Comparison of ENCODE assay signal across 22 cellular contexts in genomic region chr15:59176653-59177444, GRCh38. TPM values are rescaled to one million over a fixed set of nuclear protein-coding genes. Genes with fewer than 3 reads are reported as not detected.
A peak's percentile ranks its signal among the peaks of the same experiment; 100 is the strongest.
DNase-seq lines count a peak whose midpoint lies in the region; ATAC-seq, FAIRE-seq and TF ChIP-seq lines count a peak whose summit lies in the region.
"Had no signal": no experiment of that assay in that cellular context is flagged by ENCODE, and none has a peak within 500 bp of the region (broad histone marks: within the 10 kb centered on the region; RNA-seq: fewer than 3 reads in every experiment).

No MANE protein-coding gene starts in this region.

- H3K27me3 ChIP-seq in breast epithelium = no peaks in the 10 kb centered on the region
- no peaks in the 10 kb centered on the region for H3K27me3 ChIP-seq in GM12878 (replicated peaks in 1 of 2; ENCODE audit: control insufficient read depth in 2 of 2, insufficient read depth in 2 of 2, low read length in 1 of 2)
- no peaks in the 10 kb centered on the region for H3K27me3 ChIP-seq in CD8-positive, alpha-beta memory T cell (ENCODE audit: insufficient read depth, low read length, poor library complexity, severe bottlenecking)
- H3K27me3 ChIP-seq in hepatocyte = no peaks in the 10 kb centered on the region
- H3K27me3 ChIP-seq: foreskin keratinocyte had no signal

- no peak for ATAC-seq in GM12878
- ATAC-seq: activated naive CD4-positive, alpha-beta T cell treated with anti-CD3 and anti-CD28 coated beads, Interleukin-2, amount 50 U/mL, for 72 hours; foreskin keratinocyte; stimulated activated effector memory CD8-positive, alpha-beta T cell treated with anti-CD3 and anti-CD28 coated beads, Interleukin-12 subunit alpha, Interleukin-12 subunit beta, amount 100 ng/mL, for 72 hours had no signal

- no peak overlapping the region for H3K4me3 ChIP-seq in breast epithelium
- H3K4me3 ChIP-seq in GM12878 = no peak overlapping the region
- H3K4me3 ChIP-seq in CD8-positive, alpha-beta memory T cell (ENCODE audit: low read length) = no peak overlapping the region
- no peak overlapping the region for H3K4me3 ChIP-seq in hepatocyte

- H3K36me3 Mint-ChIP-seq in MCF 10A (ENCODE audit: insufficient read depth, unreplicated experiment) = peaks cover 48% of the 10 kb centered on the region
- peaks cover 62% of the 10 kb centered on the region for H3K36me3 Mint-ChIP-seq in nephron progenitor cell (ENCODE audit: low read depth)
- peaks cover 0 to 3% (median 3%) of the 10 kb centered on the region in 3 donors for H3K36me3 Mint-ChIP-seq in CD8-positive, alpha-beta memory T cell
- H3K36me3 Mint-ChIP-seq: stimulated activated effector memory CD8-positive, alpha-beta T cell treated with anti-CD3 and anti-CD28 coated beads, Interleukin-12 subunit alpha, Interleukin-12 subunit beta, amount 100 ng/mL, for 72 hours had no signal

- in situ Hi-C loops in GM12878 (cut with MboI) = no loop called here

- H3K36me3 ChIP-seq in breast epithelium = no peaks in the 10 kb centered on the region
- peaks cover 13 to 37% of the 10 kb centered on the region in 2 experiments for H3K36me3 ChIP-seq in GM12878 (ENCODE audit: control insufficient read depth in 2 of 2, insufficient read depth in 2 of 2, low read length in 1 of 2)
- no peaks in the 10 kb centered on the region for H3K36me3 ChIP-seq in CD8-positive, alpha-beta memory T cell (ENCODE audit: insufficient read depth, low read length)
- no peaks in the 10 kb centered on the region for H3K36me3 ChIP-seq in hepatocyte (replicated peaks; ENCODE audit: insufficient read depth, low read depth)

- no peak for TF ChIP-seq EP300 in GM12878 (IDR thresholded peaks at IDR 0.05; ENCODE audit: borderline replicate concordance in 1 of 2, control insufficient read depth in 1 of 2, low read depth in 2 of 2, low read length in 2 of 2)

- DNase-seq in MCF 10A (ENCODE audit: unreplicated experiment) (no peak), breast epithelium (ENCODE audit: low spot score in 2 of 2) (no peak), GM12878 (ENCODE audit: low read depth, low spot score) (no peak), nephron progenitor cell (no peak), DMS79 (lab: John Stamatoyannopoulos, UW) (no peak), hepatocyte (ENCODE audit: low spot score) (no peak)
- DNase-seq in CD8-positive, alpha-beta memory T cell = no peak
- no peak for DNase-seq in central memory CD4-positive, alpha-beta T cell
- DNase-seq: activated CD4-positive, alpha-beta T cell treated with anti-CD3 and anti-CD28 coated beads for 4 hours; endodermal cell; foreskin keratinocyte; GDM1; NCI-H1694; NCI-H510A had no signal

- no peak overlapping the region for H3K4me3 Mint-ChIP-seq in MCF 10A (ENCODE audit: unreplicated experiment)
- no peak overlapping the region for H3K4me3 Mint-ChIP-seq in nephron progenitor cell
- no peak overlapping the region for H3K4me3 Mint-ChIP-seq in CD8-positive, alpha-beta memory T cell
- H3K4me3 Mint-ChIP-seq: endodermal cell; stimulated activated effector memory CD8-positive, alpha-beta T cell treated with anti-CD3 and anti-CD28 coated beads, Interleukin-12 subunit alpha, Interleukin-12 subunit beta, amount 100 ng/mL, for 72 hours had no signal

- TF ChIP-seq CTCF in MCF 10A (IDR thresholded peaks at IDR 0.05; ENCODE audit: unreplicated experiment) (no peak), breast epithelium (IDR thresholded peaks at IDR 0.05) (no peak), GM12878 (IDR thresholded peaks at IDR 0.05 in 2 of 3, conservative IDR thresholded peaks at IDR 0.05 in 1 of 3; ENCODE audit: control insufficient read depth in 2 of 3, extremely low read depth in 1 of 3, insufficient read depth in 1 of 3, low read depth in 3 of 3, low read length in 3 of 3) (no peak), nephron progenitor cell (IDR thresholded peaks at IDR 0.05) (no peak), hepatocyte (IDR thresholded peaks at IDR 0.05; ENCODE audit: poor library complexity) (no peak)

- BruUV-seq in MCF 10A (replicated peaks; lab: Mats Ljungman, UMichigan) (no TSS peak), GM12878 (replicated peaks; lab: Mats Ljungman, UMichigan) (no TSS peak)

- H4K20me1 ChIP-seq in GM12878 (ENCODE audit: control insufficient read depth, insufficient read depth) (no peaks in the 10 kb centered on the region), hepatocyte (ENCODE audit: insufficient read depth, poor library complexity, severe bottlenecking) (no peaks in the 10 kb centered on the region)

- no peaks in the 10 kb centered on the region for H3K9me3 Mint-ChIP-seq in MCF 10A (ENCODE audit: unreplicated experiment)
- H3K9me3 Mint-ChIP-seq in nephron progenitor cell = peaks cover 11% of the 10 kb centered on the region
- peaks cover 0 to 8% (median 3%) of the 10 kb centered on the region in 5 donors for H3K9me3 Mint-ChIP-seq in CD8-positive, alpha-beta memory T cell
- H3K9me3 Mint-ChIP-seq: stimulated activated effector memory CD8-positive, alpha-beta T cell treated with anti-CD3 and anti-CD28 coated beads, Interleukin-12 subunit alpha, Interleukin-12 subunit beta, amount 100 ng/mL, for 72 hours had no signal

- H3K4me1 Mint-ChIP-seq in MCF 10A (ENCODE audit: insufficient read depth, unreplicated experiment) (peaks cover 11% of the 10 kb centered on the region), nephron progenitor cell (peaks cover 30% of the 10 kb centered on the region)
- no peaks in the 10 kb centered on the region for H3K4me1 Mint-ChIP-seq in CD8-positive, alpha-beta memory T cell

- H3K27ac ChIP-seq in breast epithelium (peak overlapping the region in 1 of 2 donors; percentile 73), GM12878 (ENCODE audit: control insufficient read depth, insufficient read depth) (peak overlapping the region; percentile 4; the same call in 1 of the 2 replicates), hepatocyte (no peak overlapping the region)
- H3K27ac ChIP-seq in CD8-positive, alpha-beta memory T cell (ENCODE audit: low read depth, low read length) = no peak overlapping the region
- H3K27ac ChIP-seq: foreskin keratinocyte, RWPE1 had no signal

- CTCF ChIA-PET in MCF 10A (lab: Yijun Ruan, JAX) (no interaction called here), GM12878 (lab: Yijun Ruan, JAX) (interaction anchor here (0.7 to 3.1 kb wide), 4 partner anchors 70 to 317 kb away, joined by 3 to 7 read pairs (median 4); no protein-coding TSS in a partner anchor)
- CTCF ChIA-PET in CD8-positive, alpha-beta memory T cell (lab: Charles Lee) = no interaction called here

- H2AFZ ChIP-seq in GM12878 (ENCODE audit: control insufficient read depth, low read depth, low read length) = no peak overlapping the region
- H2AFZ ChIP-seq in hepatocyte = no peak overlapping the region

- H3K4me1 ChIP-seq in breast epithelium (peaks cover 0 to 7% of the 10 kb centered on the region in 2 donors), GM12878 (ENCODE audit: control insufficient read depth, insufficient read depth, low read length) (no peaks in the 10 kb centered on the region; the same call in 1 of the 2 replicates), hepatocyte (ENCODE audit: insufficient read depth) (peaks cover 12% of the 10 kb centered on the region)
- no peaks in the 10 kb centered on the region for H3K4me1 ChIP-seq in CD8-positive, alpha-beta memory T cell (ENCODE audit: insufficient read depth, low read length)

- POLR2A ChIA-PET in MCF 10A (lab: Yijun Ruan, JAX) (interaction anchor here (0.5 to 0.6 kb wide), 2 partner anchors 57 to 254 kb away, joined by 3 read pairs; no protein-coding TSS in a partner anchor), GM12878 (lab: Charles Lee) (interaction anchor here (0.7 kb wide), 1 partner anchor 193 kb away, joined by 4 read pairs; no protein-coding TSS in a partner anchor)
- POLR2A ChIA-PET in CD8-positive, alpha-beta memory T cell (lab: Charles Lee) = no interaction called here

- no peaks in the 10 kb centered on the region for H3K79me2 ChIP-seq in GM12878 (ENCODE audit: control insufficient read depth, insufficient read depth, low read length)
- no peaks in the 10 kb centered on the region for H3K79me2 ChIP-seq in hepatocyte

- TF ChIP-seq RAD21 in GM12878 (IDR thresholded peaks at IDR 0.05; ENCODE audit: insufficient read depth, low read depth, low read length) = no peak

- no peaks in the 10 kb centered on the region for H3K9me2 ChIP-seq in hepatocyte (replicated peaks; ENCODE audit: insufficient read depth)

- RAD21 ChIA-PET in GM12878 (lab: Charles Lee; ENCODE audit: unreplicated experiment) = interaction anchor here (1.0 kb wide), 1 partner anchor 197 kb away, joined by 4 read pairs; no protein-coding TSS in a partner anchor

- SMC1A ChIA-PET in GM12878 (lab: Charles Lee; ENCODE audit: uncharacterized antibody, unreplicated experiment) = interaction anchor here (0.7 to 2.1 kb wide), 4 partner anchors 44 to 324 kb away, joined by 3 to 6 read pairs (median 5); no protein-coding TSS in a partner anchor

- FAIRE-seq in GM12878 (lab: Jason Lieb, UNC) = no peak
- FAIRE-seq: A204.1, bronchial epithelial cell had no signal

- intact Hi-C loops in MCF 10A (cut with micrococcal nuclease) = loop anchor here (10.0 kb wide), 1 partner anchor 58 kb away; no protein-coding TSS in a partner anchor
- intact Hi-C loops in breast epithelium (cut with DNase I; ENCODE audit: low total_unique reads) = no loop called here
- intact Hi-C loops in GM12878 (cut with micrococcal nuclease; ENCODE audit: unreplicated experiment) = no loop called here

- H3K4me2 ChIP-seq in GM12878 (ENCODE audit: control insufficient read depth, insufficient read depth) (no peak overlapping the region), hepatocyte (no peak overlapping the region)

- no peak overlapping the region for H3K9ac ChIP-seq in GM12878 (ENCODE audit: control insufficient read depth, insufficient read depth, low read length)

- H3K9me3 ChIP-seq in breast epithelium = no peaks in the 10 kb centered on the region
- H3K9me3 ChIP-seq in GM12878 (replicated peaks; ENCODE audit: control insufficient read depth, insufficient read depth, low read length) = peaks cover 1% of the 10 kb centered on the region; the same call in 2 of the 3 replicates
- no peaks in the 10 kb centered on the region for H3K9me3 ChIP-seq in CD8-positive, alpha-beta memory T cell (ENCODE audit: low read length)
- no peaks in the 10 kb centered on the region for H3K9me3 ChIP-seq in hepatocyte (ENCODE audit: low read depth)

- WGBS in GM12878 (ENCODE audit: insufficient coverage, insufficient replicate concordance, low lambda C conversion rate, missing lambda C conversion rate) = 45% methylated on average over 10 of the region's 10 CpGs
- 94% methylated on average over 10 of the region's 10 CpGs for WGBS in hepatocyte (ENCODE audit: low lambda C conversion rate, missing lambda C conversion rate)

- H3K27me3 Mint-ChIP-seq in MCF 10A (ENCODE audit: insufficient read depth, unreplicated experiment) (no peaks in the 10 kb centered on the region), nephron progenitor cell (ENCODE audit: low read depth, poor library complexity) (no peaks in the 10 kb centered on the region)
- peaks cover 11 to 19% of the 10 kb centered on the region in 2 donors for H3K27me3 Mint-ChIP-seq in CD8-positive, alpha-beta memory T cell

- TF ChIP-seq POLR2A in breast epithelium (IDR thresholded peaks at IDR 0.05) = no peak
- no peak for TF ChIP-seq POLR2A in GM12878 (IDR thresholded peaks at IDR 0.05; ENCODE audit: low read depth, low read length)

- H3K27ac Mint-ChIP-seq in MCF 10A (ENCODE audit: low read depth, unreplicated experiment) (peak overlapping the region; percentile 93), nephron progenitor cell (peak overlapping the region; percentile 87)
- H3K27ac Mint-ChIP-seq in CD8-positive, alpha-beta memory T cell = peak overlapping the region in 1 of 8 donors; percentile 21
- H3K27ac Mint-ChIP-seq: activated naive CD4-positive, alpha-beta T cell treated with anti-CD3 and anti-CD28 coated beads, Interleukin-2, amount 50 U/mL, for 72 hours; endodermal cell; stimulated activated effector memory CD8-positive, alpha-beta T cell treated with anti-CD3 and anti-CD28 coated beads, Interleukin-12 subunit alpha, Interleukin-12 subunit beta, amount 100 ng/mL, for 72 hours had no signal

RNA-seq across cellular contexts. Expression of gene LDHAL6B, which starts 29.8 kb away (rescaled TPM):
- total RNA-seq in MCF 10A (2022) = not detected in 2 replicates
- total RNA-seq in breast epithelium = not detected
- not detected in 2 replicates for total RNA-seq in GM12878 (2013; cell fraction: nucleolus; rRNA removed)
- not detected in 2 replicates for total RNA-seq in GM12878 (2014; rRNA removed)
- not detected in 2 replicates for total RNA-seq in GM12878 (2014; rRNA removed; fragmentation: Illumina TruSeq; extraction: Trizol)
- not detected in 2 replicates for total RNA-seq in GM12878 (2021)
- polyA plus RNA-seq in GM12878 (2011; ENCODE audit: low read depth) = 0.20 TPM
- not detected in 2 replicates for polyA plus RNA-seq in GM12878 (2011; rRNA removed)
- not detected in 2 replicates for polyA plus RNA-seq in GM12878 (2011; cell fraction: cytosol; rRNA removed)
- not detected in 2 replicates for polyA plus RNA-seq in GM12878 (2011; cell fraction: nucleus; rRNA removed)
- 0.63 and 0.64 TPM in 2 replicates for polyA plus RNA-seq in GM12878 (2012)
- not detected in 2 replicates for polyA plus RNA-seq in GM12878 (2014; fragmentation: Illumina TruSeq; extraction: Trizol)
- polyA plus RNA-seq in GM12878 (2014; fragmentation: Nextera tagmentation; extraction: Ambion mirVana) = not detected
- polyA plus RNA-seq in GM12878 (2014; rRNA removed) = not detected in 2 replicates
- under 1 TPM; 0.33 to 0.66 TPM for polyA plus RNA-seq in GM12878 (2016; fragmentation: Nextera tagmentation; extraction: Ambion mirVana)
- not detected in 2 replicates for polyA minus RNA-seq in GM12878 (2011; rRNA and poly(A)+ RNA removed)
- polyA minus RNA-seq in GM12878 (2011; cell fraction: cytosol; rRNA and poly(A)+ RNA removed) = not detected in 2 replicates
- polyA minus RNA-seq in GM12878 (2011; cell fraction: nucleus; rRNA and poly(A)+ RNA removed) = not detected in 2 replicates
- not detected for total RNA-seq in CD8-positive, alpha-beta memory T cell
- not detected for polyA plus RNA-seq in CD8-positive, alpha-beta memory T cell
- not detected in 2 replicates for total RNA-seq in hepatocyte
- 0.17 TPM in 1 of 2 replicates, not detected in the other for polyA plus RNA-seq in hepatocyte
- total RNA-seq: activated naive CD4-positive, alpha-beta T cell treated with anti-CD3 and anti-CD28 coated beads, Interleukin-2, amount 50 U/mL, for 72 hours; bronchial epithelial cell; endodermal cell; foreskin keratinocyte; LHCN-M2; lung microvascular endothelial cell; sciatic nerve had no signal
- polyA plus RNA-seq: foreskin keratinocyte had no signal
